In genomic region chr22:42443240-42444059, GRCh38 we compare ENCODE assay signal across 8 cellular contexts. TPM values are rescaled to one million over a fixed set of nuclear protein-coding genes. Genes with fewer than 3 reads are reported as not detected.
A peak's percentile ranks its signal among the peaks of the same experiment; 100 is the strongest.
DNase-seq lines count a peak whose midpoint lies in the region; ATAC-seq lines count a peak whose summit lies in the region.

No MANE protein-coding gene starts in this region.

- no peaks in the 10 kb centered on the region for H3K27me3 ChIP-seq in esophagus (ENCODE audit: control insufficient read depth in 1 of 2, insufficient read depth in 2 of 2, low read length in 2 of 2)

- peak overlapping the region; percentile 18 for H3K9ac ChIP-seq in SK-N-MC (ENCODE audit: insufficient read length)

- H3K36me3 ChIP-seq in SK-N-MC (ENCODE audit: insufficient read depth, low read length): no peaks in the 10 kb centered on the region
- H3K36me3 ChIP-seq in esophagus (ENCODE audit: control insufficient read depth in 2 of 2, insufficient read depth in 2 of 2, low read length in 1 of 2): no peaks in the 10 kb centered on the region

- ATAC-seq in sciatic nerve: peak; percentile 12
- no peak for ATAC-seq in GM19467 (IDR thresholded peaks at IDR 0.05; ENCODE audit: unreplicated experiment)
- ATAC-seq in HG03039 (IDR thresholded peaks at IDR 0.05; ENCODE audit: unreplicated experiment): no peak
- no peak for ATAC-seq in HG02763 (IDR thresholded peaks at IDR 0.05; ENCODE audit: unreplicated experiment)
- no peak for ATAC-seq in GM21381 (IDR thresholded peaks at IDR 0.05; ENCODE audit: unreplicated experiment)

- H3K4me3 ChIP-seq in GM08714 (ENCODE audit: low read length): peak overlapping the region; percentile 7; the same call in 1 of the 2 replicates
- H3K4me3 ChIP-seq in SK-N-MC: peak overlapping the region; percentile 79
- H3K4me3 ChIP-seq in esophagus (ENCODE audit: low read depth in 1 of 2, low read length in 2 of 2): peak overlapping the region in 1 of 2 donors; percentile 20

- no peaks in the 10 kb centered on the region for H3K9me3 ChIP-seq in SK-N-MC (ENCODE audit: low read depth, low read length)
- H3K9me3 ChIP-seq in esophagus (ENCODE audit: control insufficient read depth in 2 of 2, insufficient read depth in 1 of 2, low read depth in 1 of 2, low read length in 1 of 2): no peaks in the 10 kb centered on the region

- DNase-seq in SK-N-MC (ENCODE audit: low read depth, low spot score) (no peak), sciatic nerve (ENCODE audit: low spot score) (no peak)

- H3K27ac ChIP-seq in SK-N-MC (no peak overlapping the region), esophagus (ENCODE audit: low read depth in 2 of 2, low read length in 1 of 2) (peak overlapping the region; percentile 44 to 89)

- peaks cover 8 to 9% of the 10 kb centered on the region in 2 donors for H3K4me1 ChIP-seq in esophagus (ENCODE audit: control insufficient read depth in 2 of 2, insufficient read depth in 2 of 2, low read length in 1 of 2)

- intact Hi-C loops in sciatic nerve (cut with DNase I): no loop called here

- 25 to 34% methylated on average over 6 of the region's 6 CpGs for WGBS in esophagus, 2 donors

RNA-seq across cellular contexts. Expression of gene NFAM1, which starts 11.2 kb away (rescaled TPM):
- polyA plus RNA-seq in esophagus: under 1 TPM; 0.24 to 0.28 TPM
- total RNA-seq in sciatic nerve: 6.6 TPM
